ENCODE assay signal across 1 cellular context in the genomic region with DNA sequence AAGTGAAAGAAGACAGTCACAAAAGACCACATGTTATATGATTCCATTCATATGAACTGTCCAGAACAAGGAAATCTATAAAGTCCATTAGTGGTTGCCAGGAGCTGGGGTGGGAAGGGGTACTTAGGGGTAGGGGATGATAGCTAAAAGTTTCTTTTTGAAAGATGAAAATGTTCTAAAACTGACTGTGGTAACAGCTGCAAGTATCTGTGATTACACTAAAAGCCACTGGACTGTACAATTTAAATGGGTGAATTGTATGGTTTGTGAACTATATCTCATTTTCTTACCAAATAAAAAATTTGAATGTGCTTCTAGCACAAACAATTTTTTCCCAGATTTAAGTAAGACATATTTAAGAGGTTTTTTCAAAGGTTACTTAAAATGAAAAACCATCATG.
TF ChIP-seq lines count a peak whose summit lies in the region.

No MANE protein-coding gene starts in this region.

TF ChIP-seq in endothelial cell of umbilical vein, 7 proteins besides CTCF, POLR2A, EP300 and RAD21 (continued from another document):
- TF ChIP-seq, protein P1, sequence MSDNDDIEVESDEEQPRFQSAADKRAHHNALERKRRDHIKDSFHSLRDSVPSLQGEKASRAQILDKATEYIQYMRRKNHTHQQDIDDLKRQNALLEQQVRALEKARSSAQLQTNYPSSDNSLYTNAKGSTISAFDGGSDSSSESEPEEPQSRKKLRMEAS (IDR thresholded peaks at IDR 0.05; ENCODE audit: insufficient read depth, insufficient read length), result no peak
- TF ChIP-seq MYC (IDR thresholded peaks at IDR 0.05; ENCODE audit: low read depth, low read length) (no peak), JUN (IDR thresholded peaks at IDR 0.05; ENCODE audit: borderline replicate concordance, insufficient read depth, insufficient read length, low read depth) (no peak), GATA2 (IDR thresholded peaks at IDR 0.05; ENCODE audit: insufficient read depth, insufficient read length, low read depth, low read length) (no peak)
TF ChIP-seq in endothelial cell of umbilical vein: peak in this region for 0.
